ENCODE assay signal across 30 cellular contexts in genomic region chr1:86924324-86924960, GRCh38.
"Had no signal": no experiment of that assay in that cellular context is flagged by ENCODE, and none has a peak within 500 bp of the region (broad histone marks: within the 10 kb centered on the region; RNA-seq: fewer than 3 reads in every experiment).

No MANE protein-coding gene starts in this region.

- H3K27ac ChIP-seq: left lung, lower lobe of right lung, pancreas, prostate gland, sigmoid colon, stomach, testis, thyroid gland, transverse colon, upper lobe of right lung had no signal

- H3K27ac Mint-ChIP-seq: immature natural killer cell; naive thymus-derived CD8-positive, alpha-beta T cell; nephron; stimulated activated memory B cell treated with anti-CD40 and anti-IgM and Interleukin-4, amounts not matched to agents 10 μg/mL and 1 μg/mL and 100 μg/mL, for 72 hours had no signal

- H3K9me3 ChIP-seq: pancreas, prostate gland, testis, thyroid gland, upper lobe of right lung had no signal

- ATAC-seq: left colon; left lung; lower lobe of right lung; naive thymus-derived CD8-positive, alpha-beta T cell; pancreas; right cardiac atrium; stimulated activated memory B cell treated with anti-CD40 and anti-IgM and Interleukin-4, amounts not matched to agents 10 μg/mL and 1 μg/mL and 100 μg/mL, for 72 hours; upper lobe of right lung had no signal

- H3K27me3 ChIP-seq: left lung, pancreas, sigmoid colon, stomach, testis, thyroid gland, transverse colon, upper lobe of right lung had no signal

- H3K4me3 Mint-ChIP-seq: immature natural killer cell; nephron; neural crest cell; stimulated activated memory B cell treated with anti-CD40 and anti-IgM and Interleukin-4, amounts not matched to agents 10 μg/mL and 1 μg/mL and 100 μg/mL, for 72 hours had no signal

- H3K27me3 Mint-ChIP-seq: naive thymus-derived CD8-positive, alpha-beta T cell; stimulated activated memory B cell treated with anti-CD40 and anti-IgM and Interleukin-4, amounts not matched to agents 10 μg/mL and 1 μg/mL and 100 μg/mL, for 72 hours had no signal

- H3K36me3 ChIP-seq: left lung, lower lobe of right lung, pancreas, prostate gland, sigmoid colon, stomach, thyroid gland, transverse colon, upper lobe of right lung had no signal

- H3K4me3 ChIP-seq: left lung, lower lobe of right lung, pancreas, prostate gland, sigmoid colon, stomach, testis, thyroid gland, transverse colon, upper lobe of right lung had no signal

- DNase-seq: hypothalamus; immature natural killer cell; kidney; left colon; left lung; lower lobe of right lung; mammary epithelial cell; mesenchymal stem cell; naive thymus-derived CD8-positive, alpha-beta T cell; nucleus accumbens; pancreas; posterior cingulate gyrus; retina; sigmoid colon; small intestine; stimulated activated CD4-positive, alpha-beta T cell treated with anti-CD3 and anti-CD28 coated beads, Interleukin-1b, Interleukin-23, amount 100 ng/mL, for 48 hours; stimulated activated CD4-positive, alpha-beta T cell treated with anti-CD3 and anti-CD28 coated beads, Interleukin-2, amount 100 ng/mL, for 48 hours; stimulated activated CD4-positive, alpha-beta T cell treated with anti-CD3 and anti-CD28 coated beads, Interleukin-4, amount 100 ng/mL, for 4 hours; stimulated activated CD8-positive, alpha-beta memory T cell treated with anti-CD3 and anti-CD28 coated beads, Interleukin-4, amount 100 ng/mL, for 48 hours; stimulated activated naive CD4-positive, alpha-beta T cell treated with Interleukin-2 at 50 U/mL for 16 hours; stomach; testis; thyroid gland; transverse colon; upper lobe of right lung had no signal

- H3K4me1 Mint-ChIP-seq: immature natural killer cell, nephron, neural crest cell had no signal

- H3K4me1 ChIP-seq: left lung, prostate gland, sigmoid colon, testis, upper lobe of right lung had no signal
